In the genomic region with DNA sequence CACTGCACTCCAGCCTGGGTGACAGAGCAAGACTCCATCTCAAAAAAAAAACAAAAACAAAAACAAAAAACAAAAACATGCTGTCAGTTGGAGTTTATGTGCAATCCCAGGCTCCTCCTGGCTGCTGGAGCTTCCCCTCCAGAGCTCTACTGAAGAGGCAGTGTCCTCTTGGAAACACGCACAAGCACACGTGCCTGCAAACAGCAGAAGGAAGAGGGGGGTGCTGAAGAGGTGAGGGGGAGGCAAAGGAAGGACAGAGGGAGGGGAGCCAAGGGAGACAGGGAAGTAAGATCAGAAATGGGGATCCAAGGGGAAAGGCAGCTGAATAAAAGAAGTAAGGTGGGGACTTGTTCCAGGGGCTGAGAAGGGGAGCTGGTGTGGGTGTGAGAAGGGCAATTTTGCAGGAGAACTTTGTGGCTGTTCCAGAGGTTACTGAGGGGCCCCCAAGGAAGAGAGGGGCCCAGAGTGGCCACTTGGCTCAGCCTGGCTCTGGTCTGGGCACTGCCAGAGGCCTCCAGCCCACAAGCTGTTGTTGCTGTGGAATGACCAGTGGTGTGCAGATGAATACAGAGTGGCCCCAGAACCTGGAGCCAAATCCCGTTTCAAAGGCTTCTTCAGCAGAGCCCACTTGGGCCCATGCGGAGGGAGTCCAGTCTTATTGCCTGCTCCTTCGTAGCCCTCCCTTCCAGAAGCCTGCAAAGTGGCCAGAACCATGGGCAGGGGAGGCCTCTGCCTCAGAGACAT, we compare ENCODE assay signal across 20 cellular contexts. TPM values are rescaled to one million over a fixed set of nuclear protein-coding genes. Genes with fewer than 3 reads are reported as not detected.
DNase-seq lines count a peak whose midpoint lies in the region; ATAC-seq and TF ChIP-seq lines count a peak whose summit lies in the region.
"Had no signal": no experiment of that assay in that cellular context is flagged by ENCODE, and none has a peak within 500 bp of the region (broad histone marks: within the 10 kb centered on the region; RNA-seq: fewer than 3 reads in every experiment).

No MANE protein-coding gene starts in this region.

- TF ChIP-seq CTCF in heart left ventricle (IDR thresholded peaks at IDR 0.05), result peak in 2 of 12 donors; percentile 16 to 30
- TF ChIP-seq CTCF in right atrium auricular region (IDR thresholded peaks at IDR 0.05), result peak in 1 of 2 donors; percentile 26
- TF ChIP-seq CTCF in sigmoid colon (IDR thresholded peaks at IDR 0.05), result no peak
- no peak for TF ChIP-seq CTCF in glutamatergic neuron (IDR thresholded peaks at IDR 0.05; ENCODE audit: partially characterized antibody, unreplicated experiment)

- H3K36me3 ChIP-seq in heart left ventricle (peaks cover 0 to 5% (median 0%) of the 10 kb centered on the region in 9 donors), right atrium auricular region (peaks cover 3% of the 10 kb centered on the region), sigmoid colon (peaks cover 0 to 4% (median 1%) of the 10 kb centered on the region in 4 donors)

- TF ChIP-seq POLR2A in heart left ventricle (IDR thresholded peaks at IDR 0.05), result no peak
- no peak for TF ChIP-seq POLR2A in sigmoid colon (IDR thresholded peaks at IDR 0.05)

- no peak for DNase-seq in heart left ventricle
- no peak for DNase-seq in left cardiac atrium
- DNase-seq in right atrium auricular region (ENCODE audit: low spot score), result no peak
- DNase-seq in sigmoid colon, result peak; percentile 88
- no peak for DNase-seq in glutamatergic neuron
- no peak for DNase-seq in OCI-M2 (lab: John Stamatoyannopoulos, UW; ENCODE audit: unreplicated experiment)
- no peak for DNase-seq in activated naive CD8-positive, alpha-beta T cell treated with anti-CD3 and anti-CD28 coated beads for 36 hours
- DNase-seq: activated CD4-positive, alpha-beta T cell treated with anti-CD3 and anti-CD28 coated beads for 4 hours; activated naive CD4-positive, alpha-beta T cell treated with anti-CD3 and anti-CD28 coated beads, Interleukin-2, amount 50 U/mL, for 16 hours; central memory CD4-positive, alpha-beta T cell; kidney glomerular epithelial cell; NCI-H2107; NCI-H82; SIG-M5; stimulated activated CD4-positive, alpha-beta T cell treated with anti-CD3 and anti-CD28 coated beads, Interleukin-2, amount 100 ng/mL, for 48 hours; stimulated activated CD8-positive, alpha-beta memory T cell treated with anti-CD3 and anti-CD28 coated beads, Interleukin-4, amount 100 ng/mL, for 48 hours; T-helper 9 cell had no signal

- H3K36me3 Mint-ChIP-seq in glutamatergic neuron (ENCODE audit: unreplicated experiment), result no peaks in the 10 kb centered on the region
- H3K36me3 Mint-ChIP-seq in activated naive CD8-positive, alpha-beta T cell treated with anti-CD3 and anti-CD28 coated beads for 36 hours, result no peaks in the 10 kb centered on the region

- peaks cover 11% of the 10 kb centered on the region for H3K4me1 Mint-ChIP-seq in glutamatergic neuron (ENCODE audit: low read depth, unreplicated experiment)
- no peaks in the 10 kb centered on the region for H3K4me1 Mint-ChIP-seq in activated naive CD8-positive, alpha-beta T cell treated with anti-CD3 and anti-CD28 coated beads for 36 hours

- H3K27ac ChIP-seq in heart left ventricle (peak overlapping the region in 11 of 12 donors; percentile 9 to 98 (median 79)), right atrium auricular region (peak overlapping the region; percentile 91), sigmoid colon (peak overlapping the region; percentile 55 to 99 (median 96))

- H3K9me3 ChIP-seq in heart left ventricle, result no peaks in the 10 kb centered on the region
- H3K9me3 ChIP-seq in right atrium auricular region, result no peaks in the 10 kb centered on the region
- H3K9me3 ChIP-seq in sigmoid colon, result no peaks in the 10 kb centered on the region
- H3K9me3 ChIP-seq: Caco-2 had no signal

- no peak for TF ChIP-seq EP300 in sigmoid colon (IDR thresholded peaks at IDR 0.05)

- peaks cover 48 to 96% (median 86%) of the 10 kb centered on the region in 12 donors for H3K4me1 ChIP-seq in heart left ventricle
- peaks cover 0 to 91% of the 10 kb centered on the region in 2 donors for H3K4me1 ChIP-seq in right atrium auricular region
- H3K4me1 ChIP-seq in sigmoid colon, result peaks cover 0 to 100% (median 97%) of the 10 kb centered on the region in 4 donors

- no peak overlapping the region for H3K4me3 ChIP-seq in heart left ventricle
- H3K4me3 ChIP-seq in right atrium auricular region, result no peak overlapping the region
- H3K4me3 ChIP-seq in sigmoid colon, result no peak overlapping the region

- 53 to 59% (median 54%) methylated on average over 4 to 5 of the region's 5 CpGs for WGBS in heart left ventricle, 4 donors
- WGBS in sigmoid colon, 2 donors, result 60 to 69% methylated on average over 5 of the region's 5 CpGs

- H3K27me3 Mint-ChIP-seq in glutamatergic neuron (ENCODE audit: unreplicated experiment), result peaks cover 8% of the 10 kb centered on the region
- H3K27me3 Mint-ChIP-seq in activated naive CD8-positive, alpha-beta T cell treated with anti-CD3 and anti-CD28 coated beads for 36 hours, result peaks cover 4% of the 10 kb centered on the region

- no peak overlapping the region for H3K4me3 Mint-ChIP-seq in glutamatergic neuron (ENCODE audit: unreplicated experiment)
- H3K4me3 Mint-ChIP-seq in activated naive CD8-positive, alpha-beta T cell treated with anti-CD3 and anti-CD28 coated beads for 36 hours, result no peak overlapping the region

- H3K27me3 ChIP-seq in heart left ventricle, result no peaks in the 10 kb centered on the region
- H3K27me3 ChIP-seq in right atrium auricular region, result no peaks in the 10 kb centered on the region
- H3K27me3 ChIP-seq in sigmoid colon, result no peaks in the 10 kb centered on the region

- intact Hi-C loops in heart left ventricle (cut with DNase I), result loop anchor here in 1 of 10 donors (2.0 kb wide), 1 partner anchor 21 kb away; no protein-coding TSS in a partner anchor
- intact Hi-C loops in left cardiac atrium (cut with DNase I), result no loop called here
- intact Hi-C loops in sigmoid colon (cut with DNase I), result no loop called here

- H3K9me3 Mint-ChIP-seq in glutamatergic neuron (ENCODE audit: unreplicated experiment), result no peaks in the 10 kb centered on the region
- H3K9me3 Mint-ChIP-seq in activated naive CD8-positive, alpha-beta T cell treated with anti-CD3 and anti-CD28 coated beads for 36 hours, result no peaks in the 10 kb centered on the region

- no peak overlapping the region for H3K27ac Mint-ChIP-seq in glutamatergic neuron (ENCODE audit: unreplicated experiment)
- no peak overlapping the region for H3K27ac Mint-ChIP-seq in activated naive CD8-positive, alpha-beta T cell treated with anti-CD3 and anti-CD28 coated beads for 36 hours

- ATAC-seq in heart left ventricle, result peak in 1 of 4 donors; percentile 38
- ATAC-seq in left cardiac atrium, result no peak
- no peak for ATAC-seq in HG02623 (IDR thresholded peaks at IDR 0.05; ENCODE audit: unreplicated experiment)

RNA-seq across cellular contexts. Expression of gene LYL1, which starts 34.4 kb away (rescaled TPM):
- total RNA-seq in heart left ventricle (10 to 100 TPM in 3 of 9 donors, 1 to 10 TPM in 6; 5.2 to 19.1 (median 8.3) TPM), left cardiac atrium (1 to 10 TPM; 7.5 to 9.0 TPM), right atrium auricular region (10 to 100 TPM; 10.2 to 15.3 TPM), sigmoid colon (10 to 100 TPM; 13.0 to 17.8 (median 15.2) TPM), glutamatergic neuron (ENCODE audit: unreplicated experiment) (1.3 TPM)
- polyA plus RNA-seq in heart left ventricle (1 to 10 TPM; 7.7 to 8.4 TPM), sigmoid colon (10 to 100 TPM in 1 of 3 donors, 1 to 10 TPM in 2; 3.0 to 18.4 (median 3.7) TPM)
- total RNA-seq in activated naive CD8-positive, alpha-beta T cell treated with anti-CD3 and anti-CD28 coated beads for 36 hours, result 1 to 10 TPM; 2.6 to 2.9 TPM
- total RNA-seq: A673 had no signal

RNA-seq across cellular contexts. Expression of gene TRMT1, which starts 48.3 kb away (rescaled TPM):
- total RNA-seq in heart left ventricle (10 to 100 TPM; 15.1 to 22.6 (median 16.2) TPM), left cardiac atrium (10 to 100 TPM; 18.4 to 20.9 TPM), right atrium auricular region (10 to 100 TPM; 13.6 to 15.0 TPM), sigmoid colon (10 to 100 TPM; 17.4 to 25.8 (median 21.9) TPM), glutamatergic neuron (ENCODE audit: unreplicated experiment) (29.2 TPM)
- polyA plus RNA-seq in heart left ventricle (10 to 100 TPM; 26.4 to 32.4 TPM), sigmoid colon (10 to 100 TPM in 2 of 3 donors, 1 to 10 TPM in 1; 6.7 to 48.6 (median 10.2) TPM)
- total RNA-seq in activated naive CD8-positive, alpha-beta T cell treated with anti-CD3 and anti-CD28 coated beads for 36 hours, result 100 to 1,000 TPM; 114 TPM

RNA-seq across cellular contexts. Expression of gene NACC1, which starts 49.8 kb away (rescaled TPM):
- 10 to 100 TPM; 28.7 to 88.2 (median 41.8) TPM for total RNA-seq in heart left ventricle
- polyA plus RNA-seq in heart left ventricle, result 10 to 100 TPM; 49.6 to 74.2 TPM
- 10 to 100 TPM; 34.9 to 47.8 TPM for total RNA-seq in left cardiac atrium
- 10 to 100 TPM; 25.4 to 27.3 TPM for total RNA-seq in right atrium auricular region
- 10 to 100 TPM in 3 of 4 donors, 1 to 10 TPM in 1; 8.1 to 20.5 (median 17.3) TPM for total RNA-seq in sigmoid colon
- 10 to 100 TPM; 15.0 to 67.2 (median 26.4) TPM for polyA plus RNA-seq in sigmoid colon
- 68.6 TPM for total RNA-seq in glutamatergic neuron (ENCODE audit: unreplicated experiment)
- 10 to 100 TPM; 81.2 to 83.8 TPM for total RNA-seq in activated naive CD8-positive, alpha-beta T cell treated with anti-CD3 and anti-CD28 coated beads for 36 hours
